ENCODE assay signal across 23 cellular contexts in the genomic region with DNA sequence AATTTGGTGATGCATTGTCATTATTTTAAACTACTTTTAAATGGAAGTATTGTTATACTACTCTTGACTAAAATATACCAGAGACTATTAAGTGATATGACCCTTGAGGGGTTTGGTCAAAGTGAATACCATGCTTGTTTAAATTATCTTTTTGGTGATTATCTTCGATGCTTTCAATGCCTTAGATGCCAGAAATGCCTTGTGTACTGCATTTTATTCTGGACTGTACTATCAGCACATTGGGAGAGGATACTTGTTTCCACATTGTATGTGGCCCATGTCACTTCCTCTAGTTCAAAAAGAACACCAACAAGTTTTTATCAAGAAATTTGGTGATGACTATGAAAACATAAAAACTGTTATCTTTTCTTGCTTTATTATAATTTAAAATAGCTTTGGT. TPM values are rescaled to one million over a fixed set of nuclear protein-coding genes. Genes with fewer than 3 reads are reported as not detected.
A peak's percentile ranks its signal among the peaks of the same experiment; 100 is the strongest.
DNase-seq lines count a peak whose midpoint lies in the region; ATAC-seq and TF ChIP-seq lines count a peak whose summit lies in the region.
"Had no signal": no experiment of that assay in that cellular context is flagged by ENCODE, and none has a peak within 500 bp of the region (broad histone marks: within the 10 kb centered on the region; RNA-seq: fewer than 3 reads in every experiment).

No MANE protein-coding gene starts in this region.

- H3K27ac ChIP-seq in KOPT-K1 (ENCODE audit: low read depth, low read length, poor library complexity, severe bottlenecking) (peak overlapping the region; percentile 80), tibial artery (peak overlapping the region; percentile 65 to 66)
- H3K27ac ChIP-seq: colonic mucosa, hepatocyte, lower lobe of right lung had no signal

- DNase-seq in choroid plexus epithelial cell (ENCODE audit: low read depth) (peak; percentile 39), tibial artery (no peak), G401 (ENCODE audit: low spot score) (no peak)
- DNase-seq: activated CD4-positive, alpha-beta T cell treated with anti-CD3 and anti-CD28 coated beads for 4 hours; colonic mucosa; endodermal cell; lower lobe of right lung; MG63; NCI-H1436; NCI-H510A treated with DMSO at 0.1 percent for 48 hours; NK-92 treated with Interleukin-12 subunit alpha and Interleukin-12 subunit beta, amount 100 ng/mL, for 24 hours; RPMI8226; stimulated activated CD4-positive, alpha-beta T cell treated with anti-CD3 and anti-CD28 coated beads, Interleukin-4, amount 100 ng/mL, for 1 hour; stimulated activated naive CD8-positive, alpha-beta T cell treated with anti-CD3 and anti-CD28 coated beads, Interleukin-15, Interleukin-2, amounts not matched to agents 100 U/mL and 50 U/mL, for 24 hours; transverse colon had no signal

- H3K4me3 ChIP-seq in choroid plexus epithelial cell (ENCODE audit: low read depth, low read length) (no peak overlapping the region), tibial artery (no peak overlapping the region)
- H3K4me3 ChIP-seq: colonic mucosa, hepatocyte, lower lobe of right lung, MG63, transverse colon had no signal

- no peaks in the 10 kb centered on the region for H3K27me3 ChIP-seq in tibial artery
- H3K27me3 ChIP-seq: colonic mucosa, hepatocyte, MG63, transverse colon had no signal

- H3K9me3 ChIP-seq in KOPT-K1 (ENCODE audit: insufficient read depth, low read length, poor library complexity, severe bottlenecking) (no peaks in the 10 kb centered on the region), tibial artery (no peaks in the 10 kb centered on the region)
- H3K9me3 ChIP-seq: colonic mucosa, lower lobe of right lung, MG63, transverse colon had no signal

- peak overlapping the region in 2 of 3 experiments; percentile 38 to 75 for H3K4me3 Mint-ChIP-seq in nephron
- H3K4me3 Mint-ChIP-seq: activated naive CD8-positive, alpha-beta T cell; activated T-helper 1 cell treated with anti-CD3 and anti-CD28 coated beads, Interleukin-12 subunit alpha, Interleukin-12 subunit beta, Interleukin-2, Interleukin-4 antibody, amounts not matched to agents 30 ng/mL and 10 ng/mL and 1 ng/mL, durations not matched to agents 14 hours and 24 hours and 36 hours; endodermal cell; IgD-negative memory B cell had no signal

- no peaks in the 10 kb centered on the region for H3K36me3 ChIP-seq in KOPT-K1 (ENCODE audit: insufficient read depth, low read length)
- no peaks in the 10 kb centered on the region for H3K36me3 ChIP-seq in tibial artery
- H3K36me3 ChIP-seq: colonic mucosa, lower lobe of right lung, MG63, transverse colon had no signal

- in situ Hi-C loops in G401 (cut with HindIII; ENCODE audit: low sequenced_read_pairs): no loop called here

- H3K27ac Mint-ChIP-seq in nephron: peak overlapping the region in 1 of 3 experiments; percentile 61
- H3K27ac Mint-ChIP-seq: activated naive CD8-positive, alpha-beta T cell; activated T-helper 1 cell treated with anti-CD3 and anti-CD28 coated beads, Interleukin-12 subunit alpha, Interleukin-12 subunit beta, Interleukin-2, Interleukin-4 antibody, amounts not matched to agents 30 ng/mL and 10 ng/mL and 1 ng/mL, durations not matched to agents 14 hours and 24 hours and 36 hours; IgD-negative memory B cell had no signal

- ATAC-seq in esophagus mucosa (no peak), GM21447 (IDR thresholded peaks at IDR 0.05; ENCODE audit: unreplicated experiment) (no peak)
- ATAC-seq: lower lobe of right lung; stimulated activated naive CD8-positive, alpha-beta T cell treated with anti-CD3 and anti-CD28 coated beads, Interleukin-15, Interleukin-2, amounts not matched to agents 100 U/mL and 50 U/mL, for 24 hours had no signal

- intact Hi-C loops in tibial artery (cut with DNase I; ENCODE audit: low total_unique reads): no loop called here

- H3K27me3 Mint-ChIP-seq in nephron (ENCODE audit: low read depth): peaks cover 4% of the 10 kb centered on the region
- H3K27me3 Mint-ChIP-seq: activated naive CD8-positive, alpha-beta T cell; IgD-negative memory B cell had no signal

- no peaks in the 10 kb centered on the region for H3K9me3 Mint-ChIP-seq in nephron
- H3K9me3 Mint-ChIP-seq: activated T-helper 1 cell treated with anti-CD3 and anti-CD28 coated beads, Interleukin-12 subunit alpha, Interleukin-12 subunit beta, Interleukin-2, Interleukin-4 antibody, amounts not matched to agents 30 ng/mL and 10 ng/mL and 1 ng/mL, durations not matched to agents 14 hours and 24 hours and 36 hours; endodermal cell; IgD-negative memory B cell had no signal

- TF ChIP-seq CTCF in choroid plexus epithelial cell (conservative IDR thresholded peaks at IDR 0.05; ENCODE audit: low read depth, low read length): no peak
- no peak for TF ChIP-seq CTCF in nephron (IDR thresholded peaks at IDR 0.05; ENCODE audit: unreplicated experiment in 3 of 3)
- TF ChIP-seq CTCF in tibial artery (IDR thresholded peaks at IDR 0.05): no peak

- H3K36me3 Mint-ChIP-seq in nephron (ENCODE audit: low read depth): no peaks in the 10 kb centered on the region
- H3K36me3 Mint-ChIP-seq: activated naive CD8-positive, alpha-beta T cell had no signal

- peaks cover 31% of the 10 kb centered on the region for H3K4me1 Mint-ChIP-seq in nephron
- H3K4me1 Mint-ChIP-seq: IgD-negative memory B cell had no signal

- peaks cover 0 to 85% (median 45%) of the 10 kb centered on the region in 4 donors for H3K4me1 ChIP-seq in tibial artery
- H3K4me1 ChIP-seq: colonic mucosa had no signal

RNA-seq across cellular contexts. Expression of gene MAP3K7CL, which starts 16.3 kb away (rescaled TPM):
- total RNA-seq in esophagus mucosa: 3.1 TPM
- total RNA-seq in G401 (2014; rRNA removed; shearing (Covaris generic)): 1.9 and 6.9 TPM in 2 replicates
- total RNA-seq: hepatocyte had no signal
